Comparison of ENCODE assay signal across 26 cellular contexts in the genomic region with DNA sequence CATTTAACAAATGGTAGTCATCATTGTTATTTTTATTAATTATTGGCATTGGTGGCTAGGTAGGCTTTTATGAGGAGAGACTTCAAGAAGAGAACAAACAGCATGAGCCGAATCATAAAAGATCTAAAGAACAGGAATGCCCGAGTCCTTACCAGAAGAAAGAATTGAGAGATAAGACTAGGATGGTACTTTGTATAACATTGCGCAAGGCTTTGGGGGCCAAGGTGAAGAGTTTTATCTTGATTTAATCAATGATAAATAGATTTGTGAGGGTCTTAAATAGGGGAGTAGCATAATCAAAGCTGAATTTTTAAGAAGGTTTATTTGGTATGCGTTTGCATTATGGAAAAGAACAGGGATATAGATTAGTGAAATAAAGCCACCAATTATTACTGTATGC.
"Had no signal": no experiment of that assay in that cellular context is flagged by ENCODE, and none has a peak within 500 bp of the region (broad histone marks: within the 10 kb centered on the region; RNA-seq: fewer than 3 reads in every experiment).

No MANE protein-coding gene starts in this region.

- H3K4me1 ChIP-seq: lower lobe of right lung had no signal

- FAIRE-seq: endometrium, keratinocyte had no signal

- ATAC-seq: esophagus mucosa; gastrocnemius medialis; heart right ventricle; left cardiac atrium; left lung; left ventricle myocardium superior; lower lobe of right lung; mucosa of descending colon; naive thymus-derived CD8-positive, alpha-beta T cell had no signal

- H3K27me3 ChIP-seq: dorsolateral prefrontal cortex, esophagus squamous epithelium, gastrocnemius medialis, heart right ventricle, left lung had no signal

- H3K27ac ChIP-seq: coronary artery, dorsolateral prefrontal cortex, epithelial cell of prostate, esophagus squamous epithelium, gastrocnemius medialis, heart right ventricle, left lung, lower lobe of right lung had no signal

- H3K4me3 ChIP-seq: coronary artery, dorsolateral prefrontal cortex, esophagus squamous epithelium, gastrocnemius medialis, heart right ventricle, left lung, lower lobe of right lung, mucosa of descending colon had no signal

- H3K9me3 ChIP-seq: esophagus squamous epithelium, gastrocnemius medialis, heart right ventricle, left lung, lower lobe of right lung, mucosa of descending colon had no signal

- DNase-seq: dermis blood vessel endothelial cell; dorsolateral prefrontal cortex; effector CD4-positive, alpha-beta T cell; effector memory CD4-positive, alpha-beta T cell; erythroblast; esophagus squamous epithelium; foreskin fibroblast; foreskin melanocyte; gastrocnemius medialis; glutamatergic neuron; head of caudate nucleus; heart right ventricle; hippocampal formation; left cardiac atrium; left lung; left ventricle myocardium superior; lower lobe of right lung; mesenchymal stem cell; mucosa of descending colon; naive B cell; naive thymus-derived CD8-positive, alpha-beta T cell had no signal
